Comparison of ENCODE assay signal across 10 cellular contexts in genomic region chr10:121069061-121069850, GRCh38.
DNase-seq lines count a peak whose midpoint lies in the region; ATAC-seq and TF ChIP-seq lines count a peak whose summit lies in the region.
"Had no signal": no experiment of that assay in that cellular context is flagged by ENCODE, and none has a peak within 500 bp of the region (broad histone marks: within the 10 kb centered on the region; RNA-seq: fewer than 3 reads in every experiment).

No MANE protein-coding gene starts in this region.

- no peak overlapping the region for H3K4me2 ChIP-seq in Karpas-422 (ENCODE audit: low read depth, low read length, poor library complexity, severe bottlenecking)

- H3K27ac Mint-ChIP-seq in type B pancreatic cell (no peak overlapping the region), T-helper 17 cell (no peak overlapping the region)
- H3K27ac Mint-ChIP-seq: naive B cell had no signal

- no peaks in the 10 kb centered on the region for H3K79me2 ChIP-seq in Karpas-422 (ENCODE audit: low read length)

- H3K4me1 Mint-ChIP-seq in type B pancreatic cell (ENCODE audit: unreplicated experiment) (peaks cover 26% of the 10 kb centered on the region), T-helper 17 cell (no peaks in the 10 kb centered on the region)
- H3K4me1 Mint-ChIP-seq: naive B cell had no signal

- no peaks in the 10 kb centered on the region for H3K27me3 ChIP-seq in Karpas-422 (ENCODE audit: low read length)

- DNase-seq in NOMO-1 (lab: John Stamatoyannopoulos, UW; ENCODE audit: unreplicated experiment in 2 of 2) (peak; percentile 89 to 94), putamen (ENCODE audit: low spot score) (peak; percentile 23), hippocampal formation (lab: John Stamatoyannopoulos, UW) (no peak), type B pancreatic cell (ENCODE audit: extremely low spot score, unreplicated experiment) (no peak), T-helper 17 cell (no peak), Karpas-422 (no peak)
- DNase-seq: naive B cell, NCI-H345 had no signal

- H3K4me1 ChIP-seq in Karpas-422 (ENCODE audit: low read length), result no peaks in the 10 kb centered on the region

- H3K36me3 Mint-ChIP-seq in type B pancreatic cell, result peaks cover 3% of the 10 kb centered on the region
- H3K36me3 Mint-ChIP-seq in T-helper 17 cell (ENCODE audit: low read depth), result peaks cover 2% of the 10 kb centered on the region
- H3K36me3 Mint-ChIP-seq: naive B cell had no signal

- no peak overlapping the region for H3K9ac ChIP-seq in Karpas-422 (ENCODE audit: low read length)

- TF ChIP-seq CTCF in type B pancreatic cell (conservative IDR thresholded peaks at IDR 0.05), result no peak

- H3K27ac ChIP-seq in Karpas-422 (ENCODE audit: low read length), result no peak overlapping the region

- no peak overlapping the region for H2AFZ ChIP-seq in Karpas-422 (ENCODE audit: low read length)

- H4K20me1 ChIP-seq in Karpas-422 (ENCODE audit: insufficient read depth, low read depth, low read length), result no peaks in the 10 kb centered on the region

- H3K36me3 ChIP-seq in Karpas-422 (ENCODE audit: insufficient read depth, low read length), result no peaks in the 10 kb centered on the region

- no peaks in the 10 kb centered on the region for H3K9me2 ChIP-seq in Karpas-422 (replicated peaks; ENCODE audit: insufficient read depth, low read length)

- ATAC-seq in GM18870 (IDR thresholded peaks at IDR 0.05; ENCODE audit: unreplicated experiment), result peak; percentile 93
- peak; percentile 57 for ATAC-seq in HG02763 (IDR thresholded peaks at IDR 0.05; ENCODE audit: unreplicated experiment)
- ATAC-seq in T-helper 17 cell, result no peak

- H3K27me3 Mint-ChIP-seq in type B pancreatic cell, result no peaks in the 10 kb centered on the region
- H3K27me3 Mint-ChIP-seq in T-helper 17 cell, result peaks cover 19% of the 10 kb centered on the region

- H3K9me3 ChIP-seq in T-helper 17 cell (ENCODE audit: control insufficient read depth, low read length, poor library complexity, severe bottlenecking) (no peaks in the 10 kb centered on the region), Karpas-422 (ENCODE audit: low read length) (no peaks in the 10 kb centered on the region)

- H3K4me3 Mint-ChIP-seq in type B pancreatic cell (no peak overlapping the region), T-helper 17 cell (no peak overlapping the region)

- H3K9me3 Mint-ChIP-seq in type B pancreatic cell, result peaks cover 3% of the 10 kb centered on the region

- no peak overlapping the region for H3K4me3 ChIP-seq in Karpas-422 (ENCODE audit: low read length)

Comparison
In these comparisons a context has a peak if more than half of its experiments do, and no peak if none do; other contexts are left out.
1. DNase-seq: peak in NOMO-1 (2 of 2) and putamen (single experiment); none in hippocampal formation (0 of 2), type B pancreatic cell (single experiment), T-helper 17 cell (0 of 3) and Karpas-422 (single experiment).